Comparison of ENCODE assay signal across 21 cellular contexts in genomic region chr10:71238626-71239025, GRCh38. TPM values are rescaled to one million over a fixed set of nuclear protein-coding genes. Genes with fewer than 3 reads are reported as not detected.
"Had no signal": no experiment of that assay in that cellular context is flagged by ENCODE, and none has a peak within 500 bp of the region (broad histone marks: within the 10 kb centered on the region; RNA-seq: fewer than 3 reads in every experiment).

No MANE protein-coding gene starts in this region.

- H3K36me3 Mint-ChIP-seq: activated naive CD8-positive, alpha-beta T cell treated with anti-CD3 and anti-CD28 coated beads for 36 hours; natural killer cell; WTC11 had no signal

- DNase-seq: activated CD4-positive, alpha-beta T cell treated with anti-CD3 and anti-CD28 coated beads, Interleukin-2, amount 50 U/mL, for 4 hours; activated CD8-positive, alpha-beta memory T cell treated with anti-CD3 and anti-CD28 coated beads for 24 hours; activated CD8-positive, alpha-beta memory T cell treated with anti-CD3 and anti-CD28 coated beads, Interleukin-2, amount 50 U/mL, for 4 hours; activated naive CD4-positive, alpha-beta T cell treated with Interleukin-2 at 50 U/mL for 16 hours; activated naive CD8-positive, alpha-beta T cell treated with anti-CD3 and anti-CD28 coated beads for 36 hours; activated T-cell treated with anti-CD3 and anti-CD28 coated beads, Interleukin-2, amount 50 U/mL, for 24 hours; cortex of kidney; left lung; midbrain; natural killer cell; ovary; stimulated activated CD4-positive, alpha-beta T cell treated with anti-CD3 and anti-CD28 coated beads, Interleukin-4, amount 100 ng/mL, for 24 hours; stimulated activated naive CD4-positive, alpha-beta T cell treated with Interleukin-2 at 50 U/mL for 16 hours; T-helper 9 cell had no signal

- ATAC-seq: left lung, natural killer cell, WTC11 had no signal

- H3K27ac Mint-ChIP-seq: activated naive CD8-positive, alpha-beta T cell treated with anti-CD3 and anti-CD28 coated beads for 36 hours; activated T-cell treated with anti-CD3 and anti-CD28 coated beads, Interleukin-2, amount 50 U/mL, for 24 hours; activated T-helper 2 cell treated with anti-CD3 and anti-CD28 coated beads, Interferon-gamma antibody, Interleukin-2, Interleukin-4, amounts not matched to agents 10 μg/mL and 5 μg/mL and 100 μg/mL, durations not matched to agents 14 hours and 24 hours and 36 hours; natural killer cell had no signal

- H3K9me3 Mint-ChIP-seq: activated naive CD8-positive, alpha-beta T cell treated with anti-CD3 and anti-CD28 coated beads for 36 hours; activated T-cell treated with anti-CD3 and anti-CD28 coated beads, Interleukin-2, amount 50 U/mL, for 24 hours; activated T-helper 2 cell treated with anti-CD3 and anti-CD28 coated beads, Interferon-gamma antibody, Interleukin-2, Interleukin-4, amounts not matched to agents 10 μg/mL and 5 μg/mL and 100 μg/mL, durations not matched to agents 14 hours and 24 hours and 36 hours; natural killer cell; WTC11 had no signal

- H3K4me3 ChIP-seq: left lung, lung, ovary, prostate gland, thoracic aorta had no signal

- H3K4me1 Mint-ChIP-seq: activated naive CD8-positive, alpha-beta T cell treated with anti-CD3 and anti-CD28 coated beads for 36 hours had no signal

- H3K9me3 ChIP-seq: left lung, neutrophil, ovary, prostate gland, thoracic aorta had no signal

- H3K36me3 ChIP-seq: left lung, neutrophil, ovary, prostate gland, thoracic aorta had no signal

- H3K27ac ChIP-seq: left lung, neutrophil, ovary, prostate gland, thoracic aorta had no signal

- H3K4me3 Mint-ChIP-seq: activated naive CD8-positive, alpha-beta T cell treated with anti-CD3 and anti-CD28 coated beads for 36 hours; activated T-cell treated with anti-CD3 and anti-CD28 coated beads, Interleukin-2, amount 50 U/mL, for 24 hours; natural killer cell; WTC11 had no signal

- H3K27me3 ChIP-seq: left lung, ovary had no signal

RNA-seq across cellular contexts. Expression of gene UNC5B, which starts 26.3 kb away (rescaled TPM):
- total RNA-seq: activated T-helper 2 cell treated with anti-CD3 and anti-CD28 coated beads, Interferon-gamma antibody, Interleukin-2, Interleukin-4, amounts not matched to agents 10 μg/mL and 5 μg/mL and 100 μg/mL, durations not matched to agents 14 hours and 24 hours and 36 hours; T-helper 1 cell treated with Interleukin-12 subunit alpha and Interleukin-12 subunit beta and Interleukin-4 antibody, amounts not matched to agents 30 ng/mL and 1 ng/mL, for 36 hours had no signal
